In genomic region chr2:168913171-168913484, GRCh38 we compare ENCODE assay signal across 11 cellular contexts. TPM values are rescaled to one million over a fixed set of nuclear protein-coding genes. Genes with fewer than 3 reads are reported as not detected.
DNase-seq lines count a peak whose midpoint lies in the region; ATAC-seq and TF ChIP-seq lines count a peak whose summit lies in the region.
"Had no signal": no experiment of that assay in that cellular context is flagged by ENCODE, and none has a peak within 500 bp of the region (broad histone marks: within the 10 kb centered on the region; RNA-seq: fewer than 3 reads in every experiment).

No MANE protein-coding gene starts in this region.

- ATAC-seq in GM21529 (IDR thresholded peaks at IDR 0.05; ENCODE audit: unreplicated experiment): no peak

- CTCF ChIA-PET in AG04450 (lab: Charles Lee): interaction anchor here (0.6 to 0.9 kb wide), 2 partner anchors 36 to 245 kb away, joined by 3 read pairs; no protein-coding TSS in a partner anchor

- H3K4me1 ChIP-seq in mesenchymal stem cell (ENCODE audit: control insufficient read depth, insufficient read depth, low read depth, low read length) (peaks cover 2% of the 10 kb centered on the region), thyroid gland (no peaks in the 10 kb centered on the region)

- peaks cover 16% of the 10 kb centered on the region for H3K27me3 Mint-ChIP-seq in HFFc6 (ENCODE audit: insufficient read depth)

- H3K36me3 ChIP-seq in mesenchymal stem cell (ENCODE audit: control insufficient read depth in 1 of 2, insufficient read depth in 2 of 2, low read depth in 1 of 2, low read length in 2 of 2) (no peaks in the 10 kb centered on the region), thyroid gland (no peaks in the 10 kb centered on the region)

- no peak overlapping the region for H2BK5ac ChIP-seq in mesenchymal stem cell (ENCODE audit: low read depth, low read length, poor library complexity, severe bottlenecking)

- H3K4me3 Mint-ChIP-seq in HFFc6: peak overlapping the region; percentile 59

- intact Hi-C loops in thyroid gland (cut with DNase I): no loop called here

- H3K14ac ChIP-seq in mesenchymal stem cell (ENCODE audit: low read length in 2 of 2): no peak overlapping the region

- H3K9me3 Mint-ChIP-seq in HFFc6: no peaks in the 10 kb centered on the region

- H3K27me3 ChIP-seq in AG04450 (ENCODE audit: control insufficient read depth, insufficient read depth, low read length) (peaks cover 12% of the 10 kb centered on the region), mesenchymal stem cell (ENCODE audit: control insufficient read depth in 1 of 2, insufficient read depth in 1 of 2, low read length in 2 of 2) (peaks cover 12 to 29% of the 10 kb centered on the region in 2 experiments), thyroid gland (no peaks in the 10 kb centered on the region)

- H3K4me2 ChIP-seq in mesenchymal stem cell (ENCODE audit: low read length, poor library complexity, severe bottlenecking): peak overlapping the region; percentile 76

- H3K4ac ChIP-seq in mesenchymal stem cell (ENCODE audit: low read depth in 1 of 2, low read length in 2 of 2): no peak overlapping the region

- H3K9me3 ChIP-seq in AG04450 (ENCODE audit: control insufficient read depth, insufficient read depth, low read length) (no peaks in the 10 kb centered on the region), mesenchymal stem cell (ENCODE audit: control insufficient read depth, low read length) (no peaks in the 10 kb centered on the region), thyroid gland (no peaks in the 10 kb centered on the region)

- no peak overlapping the region for H3K27ac ChIP-seq in AG04450 (ENCODE audit: low read depth, low read length)
- no peak overlapping the region for H3K27ac ChIP-seq in mesenchymal stem cell (ENCODE audit: low read length, poor library complexity, severe bottlenecking)
- H3K27ac ChIP-seq in thyroid gland: no peak overlapping the region

- H3K18ac ChIP-seq in mesenchymal stem cell (ENCODE audit: low read depth in 1 of 2, low read length in 2 of 2): peak overlapping the region in 1 of 2 experiments; percentile 21

- no peak for TF ChIP-seq POLR2A in thyroid gland (IDR thresholded peaks at IDR 0.05)

- no peak overlapping the region for H2AFZ ChIP-seq in mesenchymal stem cell (ENCODE audit: low read depth, low read length)

- H3K79me1 ChIP-seq in mesenchymal stem cell (replicated peaks; ENCODE audit: low read length, poor library complexity, severe bottlenecking): no peaks in the 10 kb centered on the region

- H2AK5ac ChIP-seq in mesenchymal stem cell (ENCODE audit: low read length, severe bottlenecking): no peak overlapping the region

- no peaks in the 10 kb centered on the region for H3K4me1 Mint-ChIP-seq in HFFc6 (ENCODE audit: low read depth)

- H2BK120ac ChIP-seq in mesenchymal stem cell (ENCODE audit: low read depth, low read length): no peak overlapping the region

- no peak overlapping the region for H3K27ac Mint-ChIP-seq in HFFc6

- no peak for DNase-seq in AG04450 (ENCODE audit: low read depth, low spot score)
- no peak for DNase-seq in HFFc6
- DNase-seq in cerebellar cortex (ENCODE audit: low spot score): peak; percentile 51
- no peak for DNase-seq in mesenchymal stem cell
- no peak for DNase-seq in thyroid gland
- no peak for DNase-seq in SIG-M5 treated with dmso at 0.1 percent for 504 hours (lab: John Stamatoyannopoulos, UW; ENCODE audit: unreplicated experiment)
- no peak for DNase-seq in germinal center (ENCODE audit: low spot score)
- DNase-seq: MM.1S, NCI-H774 had no signal

- no peak overlapping the region for H2BK15ac ChIP-seq in mesenchymal stem cell (ENCODE audit: low read depth, poor library complexity, severe bottlenecking)

- H3K4me3 ChIP-seq in AG04450 (ENCODE audit: low read depth, low read length) (peak overlapping the region; percentile 40), mesenchymal stem cell (ENCODE audit: insufficient read depth in 1 of 2, low read depth in 1 of 2, low read length in 2 of 2) (peak overlapping the region in 1 of 2 experiments; percentile 73), thyroid gland (replicated peaks in 1 of 3) (no peak overlapping the region)

- TF ChIP-seq CTCF in AG04450 (IDR thresholded peaks at IDR 0.05; ENCODE audit: low read depth, low read length): no peak
- TF ChIP-seq CTCF in HFFc6 (IDR thresholded peaks at IDR 0.05): no peak
- TF ChIP-seq CTCF in thyroid gland (IDR thresholded peaks at IDR 0.05): no peak

- H4K91ac ChIP-seq in mesenchymal stem cell (ENCODE audit: low read length): no peak overlapping the region

- peak overlapping the region; percentile 56 for H3K9ac ChIP-seq in mesenchymal stem cell (ENCODE audit: low read length)

- H3K23ac ChIP-seq in mesenchymal stem cell (ENCODE audit: low read length in 2 of 2): no peak overlapping the region

- no peak overlapping the region for H2BK12ac ChIP-seq in mesenchymal stem cell (ENCODE audit: low read length in 2 of 2)

- no peak overlapping the region for H4K8ac ChIP-seq in mesenchymal stem cell (ENCODE audit: low read length)

- WGBS in mesenchymal stem cell: 43% methylated on average over 4 of the region's 8 CpGs
- 45 to 64% methylated on average over 8 of the region's 8 CpGs for WGBS in thyroid gland, 2 donors

- no peaks in the 10 kb centered on the region for H3K36me3 Mint-ChIP-seq in HFFc6 (ENCODE audit: low read depth)

- POLR2A ChIA-PET in AG04450 (lab: Yijun Ruan, JAX): no interaction called here

RNA-seq across cellular contexts. Expression of gene G6PC2, which starts 12.0 kb away (rescaled TPM):
- polyA plus RNA-seq in AG04450 (2011; rRNA removed): not detected in 2 replicates
- not detected in 2 replicates for polyA minus RNA-seq in AG04450 (2011; rRNA and poly(A)+ RNA removed)
- total RNA-seq in HFFc6 (2021; fragmentation: NEBNext Ultra II Directional; extraction: Animal tissue kit (Norgen Biotek cat#: 25700)): not detected
- polyA plus RNA-seq in mesenchymal stem cell (2013, experiment 1 of 2): not detected
- not detected for polyA plus RNA-seq in mesenchymal stem cell (2013, experiment 2 of 2)
- under 1 TPM in 1 of 4 donors, not detected in 3; 0.29 TPM for total RNA-seq in thyroid gland
- total RNA-seq: T-helper 2 cell treated with Interferon-gamma antibody and Interleukin-4, amounts not matched to agents 100 ng/mL and 5 ng/mL, for 36 hours had no signal

RNA-seq across cellular contexts. Expression of gene SPC25, which starts 22.9 kb away (rescaled TPM):
- polyA plus RNA-seq in AG04450 (2011; rRNA removed): 2.6 and 4.2 TPM in 2 replicates
- polyA minus RNA-seq in AG04450 (2011; rRNA and poly(A)+ RNA removed): 1.7 and 2.3 TPM in 2 replicates
- total RNA-seq in HFFc6 (2021; fragmentation: NEBNext Ultra II Directional; extraction: Animal tissue kit (Norgen Biotek cat#: 25700)): 10 to 100 TPM in 5 of 6 experiments, 1 to 10 TPM in 1; 9.4 to 22.6 (median 16.2) TPM
- polyA plus RNA-seq in mesenchymal stem cell (2013, experiment 1 of 2): 3.3 TPM
- 3.7 TPM for polyA plus RNA-seq in mesenchymal stem cell (2013, experiment 2 of 2)
- 1 to 10 TPM in 1 of 4 donors, not detected in 3; 6.7 TPM for total RNA-seq in thyroid gland
